In genomic region chr15:70466895-70467529, GRCh38 we compare ENCODE assay signal across 8 cellular contexts.
DNase-seq lines count a peak whose midpoint lies in the region; ATAC-seq, FAIRE-seq and TF ChIP-seq lines count a peak whose summit lies in the region.

No MANE protein-coding gene starts in this region.

- H3K9me2 ChIP-seq in Karpas-422 (replicated peaks; ENCODE audit: insufficient read depth, low read length) = no peaks in the 10 kb centered on the region

- H3K79me2 ChIP-seq in Karpas-422 (ENCODE audit: low read length) (no peaks in the 10 kb centered on the region), keratinocyte (ENCODE audit: control insufficient read depth, insufficient read depth, low read length) (no peaks in the 10 kb centered on the region)

- ATAC-seq in HG03432 (IDR thresholded peaks at IDR 0.05; ENCODE audit: unreplicated experiment) = no peak

- no peaks in the 10 kb centered on the region for H3K36me3 ChIP-seq in Karpas-422 (ENCODE audit: insufficient read depth, low read length)
- H3K36me3 ChIP-seq in SJCRH30 = no peaks in the 10 kb centered on the region
- H3K36me3 ChIP-seq in brain microvascular endothelial cell (replicated peaks) = no peaks in the 10 kb centered on the region
- no peaks in the 10 kb centered on the region for H3K36me3 ChIP-seq in keratinocyte (ENCODE audit: control insufficient read depth in 2 of 2, extremely low read depth in 1 of 2, insufficient read depth in 2 of 2, low read length in 2 of 2)

- H2AFZ ChIP-seq in Karpas-422 (ENCODE audit: low read length) (no peak overlapping the region), keratinocyte (ENCODE audit: control insufficient read depth, low read length) (no peak overlapping the region)

- H4K20me1 ChIP-seq in Karpas-422 (ENCODE audit: insufficient read depth, low read depth, low read length) (no peaks in the 10 kb centered on the region), keratinocyte (ENCODE audit: control insufficient read depth, extremely low read depth, insufficient read depth, low read length) (peaks cover 11% of the 10 kb centered on the region)

- in situ Hi-C loops in brain microvascular endothelial cell (cut with HindIII; ENCODE audit: low pct_ligation_motif_present, low sequenced_read_pairs) = no loop called here

- H3K9me1 ChIP-seq in keratinocyte (ENCODE audit: control insufficient read depth, extremely low read depth, insufficient read depth, low read length) = no peaks in the 10 kb centered on the region

- H3K27ac ChIP-seq in Karpas-422 (ENCODE audit: low read length) = no peak overlapping the region
- no peak overlapping the region for H3K27ac ChIP-seq in SJCRH30
- no peak overlapping the region for H3K27ac ChIP-seq in brain microvascular endothelial cell
- H3K27ac ChIP-seq in keratinocyte (ENCODE audit: control insufficient read depth, insufficient read depth, low read length) = no peak overlapping the region

- TF ChIP-seq CTCF in brain microvascular endothelial cell (IDR thresholded peaks at IDR 0.05; ENCODE audit: low read depth, low read length, missing control alignments) = peak; percentile 92
- peak; percentile 75 to 81 (median 77) for TF ChIP-seq CTCF in keratinocyte (optimal IDR thresholded peaks at IDR 0.05 in 1 of 3, IDR thresholded peaks at IDR 0.05 in 1 of 3, conservative IDR thresholded peaks at IDR 0.05 in 1 of 3; ENCODE audit: extremely low read depth in 1 of 3, insufficient read depth in 2 of 3, low read length in 3 of 3)

- DNase-seq in SIG-M5 treated with dmso at 0.1 percent for 504 hours (lab: John Stamatoyannopoulos, UW; ENCODE audit: unreplicated experiment) = peak; percentile 73
- DNase-seq in SIG-M5 (lab: John Stamatoyannopoulos, UW) = no peak
- DNase-seq in Karpas-422 = peak; percentile 86
- DNase-seq in SJCRH30 = peak; percentile 39 to 69
- peak; percentile 52 for DNase-seq in brain microvascular endothelial cell
- DNase-seq in keratinocyte (ENCODE audit: low read depth, low spot score) = no peak
- DNase-seq in stimulated activated CD4-positive, alpha-beta T cell treated with anti-CD3 and anti-CD28 coated beads, TNF-alpha, amount 100 ng/mL, for 24 hours (ENCODE audit: low read depth in 3 of 3) = peak in 2 of 3 experiments; percentile 27 to 35

- H3K4me2 ChIP-seq in Karpas-422 (ENCODE audit: low read depth, low read length, poor library complexity, severe bottlenecking) (no peak overlapping the region), keratinocyte (ENCODE audit: control insufficient read depth, extremely low read depth, insufficient read depth, low read depth, low read length) (no peak overlapping the region)

- H3K9ac ChIP-seq in Karpas-422 (ENCODE audit: low read length) = no peak overlapping the region
- H3K9ac ChIP-seq in keratinocyte (ENCODE audit: control insufficient read depth, extremely low read depth, insufficient read depth, low read length) = no peak overlapping the region

- H3K27me3 ChIP-seq in Karpas-422 (ENCODE audit: low read length) (no peaks in the 10 kb centered on the region), SJCRH30 (no peaks in the 10 kb centered on the region; the same call in 1 of the 2 replicates), brain microvascular endothelial cell (replicated peaks) (no peaks in the 10 kb centered on the region), keratinocyte (ENCODE audit: control insufficient read depth, extremely low read depth, insufficient read depth, low read length) (peaks cover 83% of the 10 kb centered on the region)

- H3K9me3 ChIP-seq in Karpas-422 (ENCODE audit: low read length) (no peaks in the 10 kb centered on the region), SJCRH30 (replicated peaks) (no peaks in the 10 kb centered on the region), keratinocyte (ENCODE audit: control insufficient read depth, low read depth, low read length) (no peaks in the 10 kb centered on the region)

- H3K4me1 ChIP-seq in Karpas-422 (ENCODE audit: low read length) (peaks cover 45% of the 10 kb centered on the region), SJCRH30 (peaks cover 10% of the 10 kb centered on the region), keratinocyte (ENCODE audit: control insufficient read depth, extremely low read depth, insufficient read depth, low read length) (no peaks in the 10 kb centered on the region)

- peak; percentile 59 for FAIRE-seq in keratinocyte (lab: Jason Lieb, UNC)

- H3K4me3 ChIP-seq in Karpas-422 (ENCODE audit: low read length) (no peak overlapping the region), SJCRH30 (no peak overlapping the region), brain microvascular endothelial cell (ENCODE audit: low read depth, low read length) (no peak overlapping the region), keratinocyte (ENCODE audit: control insufficient read depth in 2 of 3, extremely low read depth in 1 of 3, insufficient read depth in 2 of 3, low read depth in 1 of 3, low read length in 3 of 3) (no peak overlapping the region)

- dilution Hi-C loops in keratinocyte (cut with MboI; ENCODE audit: extremely low pct_ligation_motif_present, low sequenced_read_pairs) = no loop called here

Comparison
In these comparisons a context has a peak if more than half of its experiments do, and no peak if none do; other contexts are left out.
1. DNase-seq: peak in SIG-M5 treated with dmso at 0.1 percent for 504 hours (single experiment), Karpas-422 (single experiment), SJCRH30 (2 of 2), brain microvascular endothelial cell (single experiment) and stimulated activated CD4-positive, alpha-beta T cell treated with anti-CD3 and anti-CD28 coated beads, TNF-alpha, amount 100 ng/mL, for 24 hours (2 of 3); none in SIG-M5 (single experiment) and keratinocyte (single experiment).